Comparison of ENCODE assay signal across 8 cellular contexts in genomic region chr17:48544356-48545021, GRCh38. TPM values are rescaled to one million over a fixed set of nuclear protein-coding genes. Genes with fewer than 3 reads are reported as not detected.
DNase-seq lines count a peak whose midpoint lies in the region; ATAC-seq lines count a peak whose summit lies in the region.

No MANE protein-coding gene starts in this region.

- H3K27ac Mint-ChIP-seq in CD4-positive, CD25-positive, alpha-beta regulatory T cell: peak overlapping the region; percentile 85 to 97 (median 94)

- no peaks in the 10 kb centered on the region for H3K9me3 Mint-ChIP-seq in CD4-positive, CD25-positive, alpha-beta regulatory T cell

- intact Hi-C loops in cardiac septum (cut with DNase I): loop anchor here (10.0 kb wide), 1 partner anchor 500 kb away; the partner anchor contains the start of gene NFE2L1

- ATAC-seq in CD4-positive, CD25-positive, alpha-beta regulatory T cell (ENCODE audit: low read depth in 2 of 2): no peak
- ATAC-seq in GM18907 (IDR thresholded peaks at IDR 0.05; ENCODE audit: unreplicated experiment) (no peak), GM18858 (IDR thresholded peaks at IDR 0.05; ENCODE audit: unreplicated experiment) (no peak)

- H3K9me2 ChIP-seq in Karpas-422 (replicated peaks; ENCODE audit: insufficient read depth, low read length): no peaks in the 10 kb centered on the region

- H3K4me1 ChIP-seq in CD4-positive, CD25-positive, alpha-beta regulatory T cell (ENCODE audit: control insufficient read depth, insufficient read depth, low read length, poor library complexity, severe bottlenecking): peaks cover 60% of the 10 kb centered on the region
- no peaks in the 10 kb centered on the region for H3K4me1 ChIP-seq in Karpas-422 (ENCODE audit: low read length)

- no peaks in the 10 kb centered on the region for H3K9me3 ChIP-seq in CD4-positive, CD25-positive, alpha-beta regulatory T cell (ENCODE audit: control insufficient read depth in 2 of 2, low read length in 2 of 2)
- no peaks in the 10 kb centered on the region for H3K9me3 ChIP-seq in Karpas-422 (ENCODE audit: low read length)

- H3K27me3 ChIP-seq in CD4-positive, CD25-positive, alpha-beta regulatory T cell (ENCODE audit: control insufficient read depth, insufficient read depth, low read length): peaks cover 3% of the 10 kb centered on the region
- H3K27me3 ChIP-seq in Karpas-422 (ENCODE audit: low read length): no peaks in the 10 kb centered on the region

- H4K20me1 ChIP-seq in Karpas-422 (ENCODE audit: insufficient read depth, low read depth, low read length): no peaks in the 10 kb centered on the region

- peaks cover 12 to 65% (median 30%) of the 10 kb centered on the region in 4 donors for H3K4me1 Mint-ChIP-seq in CD4-positive, CD25-positive, alpha-beta regulatory T cell

- peak overlapping the region; percentile 91 to 99 (median 98) for H3K4me3 Mint-ChIP-seq in CD4-positive, CD25-positive, alpha-beta regulatory T cell

- DNase-seq in CD4-positive, CD25-positive, alpha-beta regulatory T cell: peak; percentile 28 to 51 (median 41)
- DNase-seq in KBM-7 (peak; percentile 63), cardiac septum (ENCODE audit: low spot score) (peak; percentile 91), pulmonary artery endothelial cell (ENCODE audit: low read depth, low spot score) (peak; percentile 47), Karpas-422 (no peak)
- DNase-seq in activated effector memory CD4-positive, alpha-beta T cell treated with anti-CD3 and anti-CD28 coated beads, Interleukin-2, amount 50 U/mL, for 16 hours: peak; percentile 78

- peak overlapping the region; percentile 86 for H3K27ac ChIP-seq in CD4-positive, CD25-positive, alpha-beta regulatory T cell (ENCODE audit: insufficient read depth, low read length, poor library complexity, severe bottlenecking)
- H3K27ac ChIP-seq in Karpas-422 (ENCODE audit: low read length): no peak overlapping the region

- no peak overlapping the region for H3K9ac ChIP-seq in Karpas-422 (ENCODE audit: low read length)

- peaks cover 51% of the 10 kb centered on the region for H3K27me3 Mint-ChIP-seq in CD4-positive, CD25-positive, alpha-beta regulatory T cell

- H3K4me2 ChIP-seq in Karpas-422 (ENCODE audit: low read depth, low read length, poor library complexity, severe bottlenecking): no peak overlapping the region

- no peak overlapping the region for H2AFZ ChIP-seq in Karpas-422 (ENCODE audit: low read length)

- H3K36me3 ChIP-seq in CD4-positive, CD25-positive, alpha-beta regulatory T cell (ENCODE audit: control insufficient read depth, insufficient read depth, low read length): no peaks in the 10 kb centered on the region
- H3K36me3 ChIP-seq in Karpas-422 (ENCODE audit: insufficient read depth, low read length): no peaks in the 10 kb centered on the region

- peaks cover 11% of the 10 kb centered on the region for H3K36me3 Mint-ChIP-seq in CD4-positive, CD25-positive, alpha-beta regulatory T cell

- in situ Hi-C loops in KBM-7 (cut with MboI; ENCODE audit: low pct_unique_long_range_greater_than_20kb, low sequenced_read_pairs): no loop called here

- no peaks in the 10 kb centered on the region for H3K79me2 ChIP-seq in Karpas-422 (ENCODE audit: low read length)

- peak overlapping the region; percentile 94 for H3K4me3 ChIP-seq in CD4-positive, CD25-positive, alpha-beta regulatory T cell (ENCODE audit: low read depth, low read length)
- H3K4me3 ChIP-seq in Karpas-422 (ENCODE audit: low read length): no peak overlapping the region

RNA-seq across cellular contexts. Expression of gene HOXB2, which starts 0.4 kb away (rescaled TPM):
- 19.1 TPM for total RNA-seq in CD4-positive, CD25-positive, alpha-beta regulatory T cell
- 10 to 100 TPM; 27.1 to 42.4 (median 32.4) TPM for polyA plus RNA-seq in CD4-positive, CD25-positive, alpha-beta regulatory T cell
- total RNA-seq in cardiac septum (4.9 TPM), pulmonary artery endothelial cell (5.1 and 5.3 TPM in 2 replicates)
- not detected in 2 replicates for total RNA-seq in Karpas-422 (2014; rRNA removed; shearing (Covaris generic); ENCODE audit: low replicate concordance)

RNA-seq across cellular contexts. Expression of gene HOXB1, which starts 13.7 kb away (rescaled TPM):
- not detected for total RNA-seq in CD4-positive, CD25-positive, alpha-beta regulatory T cell
- not detected for polyA plus RNA-seq in CD4-positive, CD25-positive, alpha-beta regulatory T cell
- total RNA-seq in cardiac septum: not detected
- not detected in 2 replicates for total RNA-seq in pulmonary artery endothelial cell
- not detected in 2 replicates for total RNA-seq in Karpas-422 (2014; rRNA removed; shearing (Covaris generic); ENCODE audit: low replicate concordance)

RNA-seq across cellular contexts. Expression of gene HOXB4, which starts 33.7 kb away (rescaled TPM):
- total RNA-seq in CD4-positive, CD25-positive, alpha-beta regulatory T cell: 2.9 TPM
- under 1 TPM in 2 of 4 donors, not detected in 2; 0.16 to 0.18 TPM for polyA plus RNA-seq in CD4-positive, CD25-positive, alpha-beta regulatory T cell
- total RNA-seq in cardiac septum (1.6 TPM), pulmonary artery endothelial cell (3.0 and 5.1 TPM in 2 replicates)
- total RNA-seq in Karpas-422 (2014; rRNA removed; shearing (Covaris generic); ENCODE audit: low replicate concordance): 4.3 and 6.6 TPM in 2 replicates

RNA-seq across cellular contexts. Expression of gene HOXB3, which starts 45.6 kb away (rescaled TPM):
- total RNA-seq in CD4-positive, CD25-positive, alpha-beta regulatory T cell: 8.1 TPM
- under 1 TPM in 2 of 4 donors, not detected in 2; 0.05 to 0.16 TPM for polyA plus RNA-seq in CD4-positive, CD25-positive, alpha-beta regulatory T cell
- total RNA-seq in cardiac septum: 4.2 TPM
- total RNA-seq in pulmonary artery endothelial cell: 6.9 and 7.5 TPM in 2 replicates
- total RNA-seq in Karpas-422 (2014; rRNA removed; shearing (Covaris generic); ENCODE audit: low replicate concordance): 0.97 and 6.6 TPM in 2 replicates

RNA-seq across cellular contexts. Expression of gene HOXB5, which starts 49.1 kb away (rescaled TPM):
- not detected for total RNA-seq in CD4-positive, CD25-positive, alpha-beta regulatory T cell
- polyA plus RNA-seq in CD4-positive, CD25-positive, alpha-beta regulatory T cell: not detected
- not detected for total RNA-seq in cardiac septum
- total RNA-seq in pulmonary artery endothelial cell: 0.07 TPM in 1 of 2 replicates, not detected in the other
- not detected in 2 replicates for total RNA-seq in Karpas-422 (2014; rRNA removed; shearing (Covaris generic); ENCODE audit: low replicate concordance)
